In genomic region chr1:193831465-193831864, GRCh38 we compare ENCODE assay signal across 26 cellular contexts.
DNase-seq lines count a peak whose midpoint lies in the region; ATAC-seq, FAIRE-seq and TF ChIP-seq lines count a peak whose summit lies in the region.
"Had no signal": no experiment of that assay in that cellular context is flagged by ENCODE, and none has a peak within 500 bp of the region (broad histone marks: within the 10 kb centered on the region; RNA-seq: fewer than 3 reads in every experiment).

No MANE protein-coding gene starts in this region.

- H3K27me3 ChIP-seq in SK-N-SH (ENCODE audit: insufficient read depth) = no peaks in the 10 kb centered on the region
- no peaks in the 10 kb centered on the region for H3K27me3 ChIP-seq in H1 (replicated peaks in 1 of 4; ENCODE audit: control insufficient read depth in 3 of 4, extremely low read depth in 1 of 4, insufficient read depth in 3 of 4, low read length in 3 of 4)
- H3K27me3 ChIP-seq: BLaER1 treated with 17β-estradiol and CSF1 and Interleukin-3, amounts not matched to agents 10 nM and 100 nM had no signal

- no peaks in the 10 kb centered on the region for H3K79me1 ChIP-seq in H1 (ENCODE audit: low read depth, low read length)

- H3K4ac ChIP-seq in H1 (replicated peaks; ENCODE audit: insufficient read length, low read depth, low read length) = no peak overlapping the region

- H3K79me2 ChIP-seq in SK-N-SH (ENCODE audit: insufficient read depth) = no peaks in the 10 kb centered on the region
- H3K79me2 ChIP-seq in H1 (ENCODE audit: control insufficient read depth in 1 of 2, insufficient read depth in 2 of 2, low read length in 2 of 2) = no peaks in the 10 kb centered on the region

- no peak for FAIRE-seq in H1 (lab: Jason Lieb, UNC)
- FAIRE-seq: A549, GM12878, GM12892, GM18507 had no signal

- no peak overlapping the region for H3K4me2 ChIP-seq in SK-N-SH
- H3K4me2 ChIP-seq in H1 (ENCODE audit: insufficient read depth in 1 of 2, low read depth in 2 of 2, low read length in 2 of 2) = no peak overlapping the region
- H3K4me2 ChIP-seq: A549; BLaER1 treated with 17β-estradiol and CSF1 and Interleukin-3, amounts not matched to agents 10 nM and 100 nM had no signal

- no peak for TF ChIP-seq POLR2A in H1 (IDR thresholded peaks at IDR 0.05; ENCODE audit: control extremely low read depth in 1 of 2, low read depth in 2 of 2, low read length in 2 of 2)

- H2BK12ac ChIP-seq in H1 (ENCODE audit: low read depth, low read length) = no peak overlapping the region

- TF ChIP-seq CTCF in SK-N-SH (IDR thresholded peaks at IDR 0.05) = no peak
- TF ChIP-seq CTCF in H1 (IDR thresholded peaks at IDR 0.05; ENCODE audit: control extremely low read depth in 1 of 3, insufficient read depth in 1 of 3, low read depth in 1 of 3, low read length in 3 of 3) = no peak

- peaks cover 14% of the 10 kb centered on the region; the same call in 1 of the 2 replicates for H3K9me3 ChIP-seq in SK-N-SH
- H3K9me3 ChIP-seq in T-helper 17 cell (ENCODE audit: control insufficient read depth, low read length, poor library complexity, severe bottlenecking) = no peaks in the 10 kb centered on the region
- peaks cover 0 to 3% of the 10 kb centered on the region in 2 experiments; a peak in 1 of 4 replicates for H3K9me3 ChIP-seq in H1 (ENCODE audit: insufficient read depth in 2 of 2, low read depth in 1 of 2, low read length in 1 of 2)
- H3K9me3 ChIP-seq: Caco-2 had no signal

- TF ChIP-seq RAD21 in SK-N-SH (IDR thresholded peaks at IDR 0.05; ENCODE audit: low read length) = no peak
- no peak for TF ChIP-seq RAD21 in H1 (IDR thresholded peaks at IDR 0.05 in 1 of 2, conservative IDR thresholded peaks at IDR 0.05 in 1 of 2; ENCODE audit: low read depth in 2 of 2, low read length in 2 of 2)

- no peaks in the 10 kb centered on the region for H3F3A ChIP-seq in SK-N-SH (replicated peaks; ENCODE audit: insufficient read depth)

- H3K9ac ChIP-seq in SK-N-SH (no peak overlapping the region), H1 (replicated peaks in 1 of 4; ENCODE audit: extremely low read depth in 1 of 4, low read depth in 3 of 4, low read length in 3 of 4) (no peak overlapping the region)
- H3K9ac ChIP-seq: BLaER1 treated with 17β-estradiol and CSF1 and Interleukin-3, amounts not matched to agents 10 nM and 100 nM had no signal

- H2BK5ac ChIP-seq in H1 (ENCODE audit: low read depth, low read length) = no peak overlapping the region

- no peak overlapping the region for H3K4me3 Mint-ChIP-seq in T-helper 17 cell
- H3K4me3 Mint-ChIP-seq: B cell; CD4-positive, alpha-beta T cell; CD8-positive, alpha-beta T cell had no signal

- no peaks in the 10 kb centered on the region for H3K36me3 Mint-ChIP-seq in T-helper 17 cell (ENCODE audit: low read depth)
- H3K36me3 Mint-ChIP-seq: CD8-positive, alpha-beta T cell had no signal

- ATAC-seq in SK-N-SH treated with all-trans-retinoic acid at 6 μM for 48 hours = no peak
- ATAC-seq in T-helper 17 cell = no peak
- ATAC-seq in HG02642 (IDR thresholded peaks at IDR 0.05; ENCODE audit: poor library complexity, unreplicated experiment) = no peak
- ATAC-seq in GM19395 (IDR thresholded peaks at IDR 0.05; ENCODE audit: unreplicated experiment) = no peak
- ATAC-seq: A549; CD8-positive, alpha-beta T cell; GM12878 had no signal

- H3K4me1 Mint-ChIP-seq in T-helper 17 cell = no peaks in the 10 kb centered on the region
- H3K4me1 Mint-ChIP-seq: B cell had no signal

- H3K18ac ChIP-seq in H1 (ENCODE audit: extremely low read depth, low read length) = no peak overlapping the region

- no peaks in the 10 kb centered on the region for H3K9me2 ChIP-seq in SK-N-SH

- POLR2A ChIA-PET in SK-N-SH (lab: Yijun Ruan, JAX) = no interaction called here
- POLR2A ChIA-PET in H1 (lab: Charles Lee; ENCODE audit: partially characterized antibody) = no interaction called here

- WGBS in SK-N-SH (ENCODE audit: low lambda C conversion rate) = 7% methylated on average over 1 of the region's 1 CpG
- WGBS in H1 (ENCODE audit: extremely low coverage in 1 of 2, insufficient coverage in 1 of 2, insufficient read length in 1 of 2, insufficient replicate concordance in 2 of 2, low coverage in 1 of 2, low lambda C conversion rate in 2 of 2, missing lambda C conversion rate in 1 of 2), 2 experiments = 90% methylated on average over 1 of the region's 1 CpG; no CpG with 5 or more reads in 1 of the 2 experiments

- H3K23me2 ChIP-seq in H1 (ENCODE audit: low read depth, low read length) = no peaks in the 10 kb centered on the region

- H3K4me3 ChIP-seq in SK-N-SH (ENCODE audit: low read depth in 2 of 2, low read length in 1 of 2) (no peak overlapping the region), H1 (ENCODE audit: extremely low read depth in 1 of 4, insufficient read depth in 2 of 4, low read depth in 3 of 4, low read length in 4 of 4) (no peak overlapping the region)
- H3K4me3 ChIP-seq: A549; BLaER1 treated with 17β-estradiol and CSF1 and Interleukin-3, amounts not matched to agents 10 nM and 100 nM; GM12878 had no signal

- no peak overlapping the region for H2AK5ac ChIP-seq in H1 (ENCODE audit: low read depth, low read length)

- H4K8ac ChIP-seq in H1 (ENCODE audit: extremely low read depth, insufficient read depth, low read length) = no peak overlapping the region

- H2BK20ac ChIP-seq in H1 (ENCODE audit: low read length) = no peak overlapping the region

- H3K23ac ChIP-seq in H1 (ENCODE audit: insufficient read length) = no peak overlapping the region

- DNase-seq in SK-N-SH (no peak), T-helper 17 cell (no peak), H1 (ENCODE audit: low read depth in 1 of 2, low spot score in 2 of 2) (no peak)
- DNase-seq: AML-193; Caco-2; Calu3; CD4-positive, alpha-beta T cell; CD8-positive, alpha-beta T cell; DMS 273 treated with DMSO at 0.1 percent for 48 hours; DMS153; DMS53; DMS79; DND-41; EL; GDM1 had no signal

- no peak overlapping the region for H2BK15ac ChIP-seq in H1 (ENCODE audit: low read length)

- H3K4me1 ChIP-seq in SK-N-SH (ENCODE audit: control insufficient read depth in 1 of 2, insufficient read depth in 2 of 2, low read depth in 1 of 2, low read length in 1 of 2) (no peaks in the 10 kb centered on the region), H1 (replicated peaks in 1 of 4; ENCODE audit: control insufficient read depth in 3 of 4, insufficient read depth in 4 of 4, low read length in 3 of 4) (no peaks in the 10 kb centered on the region)
- H3K4me1 ChIP-seq: A549; BLaER1 treated with 17β-estradiol and CSF1 and Interleukin-3, amounts not matched to agents 10 nM and 100 nM; Caco-2 had no signal

- H4K20me1 ChIP-seq in SK-N-SH (ENCODE audit: insufficient read depth) = no peaks in the 10 kb centered on the region
- H4K20me1 ChIP-seq in H1 (replicated peaks in 1 of 2; ENCODE audit: control insufficient read depth in 1 of 2, insufficient read depth in 2 of 2, low read length in 2 of 2) = no peaks in the 10 kb centered on the region
- H4K20me1 ChIP-seq: BLaER1 treated with 17β-estradiol and CSF1 and Interleukin-3, amounts not matched to agents 10 nM and 100 nM had no signal

- no peak overlapping the region for H3K56ac ChIP-seq in H1 (replicated peaks; ENCODE audit: insufficient read length, low read depth, low read length)

- peak overlapping the region; percentile 5 for H3K27ac Mint-ChIP-seq in T-helper 17 cell
- H3K27ac Mint-ChIP-seq: B cell; CD4-positive, alpha-beta T cell; CD8-positive, alpha-beta T cell had no signal

- H3K27me3 Mint-ChIP-seq in T-helper 17 cell = no peaks in the 10 kb centered on the region
- H3K27me3 Mint-ChIP-seq: B cell; CD4-positive, alpha-beta T cell had no signal

- H3K27ac ChIP-seq in SK-N-SH (ENCODE audit: low read depth in 2 of 2, low read length in 1 of 2) = no peak overlapping the region
- no peak overlapping the region for H3K27ac ChIP-seq in H1 (ENCODE audit: low read depth, low read length)
- H3K27ac ChIP-seq: 22Rv1; A549; BLaER1 treated with 17β-estradiol and CSF1 and Interleukin-3, amounts not matched to agents 10 nM and 100 nM; C4-2B had no signal

- no peak overlapping the region for H4K91ac ChIP-seq in H1 (replicated peaks; ENCODE audit: insufficient read length, low read length)

- TF ChIP-seq EP300 in SK-N-SH (IDR thresholded peaks at IDR 0.05; ENCODE audit: borderline replicate concordance in 1 of 2, low read depth in 1 of 2, low read length in 1 of 2) = no peak
- TF ChIP-seq EP300 in H1 (IDR thresholded peaks at IDR 0.05; ENCODE audit: borderline replicate concordance in 1 of 2, low read depth in 2 of 2, low read length in 2 of 2) = no peak

- H3K36me3 ChIP-seq in SK-N-SH (replicated peaks in 1 of 2; ENCODE audit: control insufficient read depth in 1 of 2, insufficient read depth in 2 of 2, low read length in 1 of 2) (no peaks in the 10 kb centered on the region), H1 (ENCODE audit: control insufficient read depth in 2 of 4, insufficient read depth in 4 of 4, low read length in 3 of 4) (no peaks in the 10 kb centered on the region)
- H3K36me3 ChIP-seq: BLaER1 treated with 17β-estradiol and CSF1 and Interleukin-3, amounts not matched to agents 10 nM and 100 nM had no signal

- H4K5ac ChIP-seq in H1 (ENCODE audit: insufficient read length, low read depth, low read length) = no peak overlapping the region

- H2BK120ac ChIP-seq in H1 (replicated peaks; ENCODE audit: low read depth, low read length) = no peak overlapping the region

- H2AFZ ChIP-seq in SK-N-SH (ENCODE audit: low read depth) (no peak overlapping the region), H1 (ENCODE audit: low read length) (no peak overlapping the region)

- H3K14ac ChIP-seq in H1 (ENCODE audit: insufficient read length) = no peak overlapping the region

- CTCF ChIA-PET in SK-N-SH (lab: Yijun Ruan, JAX) (no interaction called here), H1 (lab: Charles Lee; ENCODE audit: partially characterized antibody) (interaction anchor here (0.6 to 1.7 kb wide), 2 partner anchors 8 to 111 kb away, joined by 3 to 6 read pairs; no protein-coding TSS in a partner anchor)

TF ChIP-seq in SK-N-SH treated with all-trans-retinoic acid at 6 μM for 48 hours, 23 proteins besides CTCF, POLR2A, EP300 and RAD21:
- TF ChIP-seq GLIS3 (CRISPR knock-in tag; IDR thresholded peaks at IDR 0.05) = no peak
- TF ChIP-seq ZNF8 (CRISPR knock-in tag; IDR thresholded peaks at IDR 0.05) = peak; percentile 88
TF ChIP-seq in SK-N-SH treated with all-trans-retinoic acid at 6 μM for 48 hours: peak in this region for 1.

TF ChIP-seq in SK-N-SH, 30 proteins besides CTCF, POLR2A, EP300 and RAD21 (continues in another document):
- TF ChIP-seq GATA2 (CRISPR knock-in tag; IDR thresholded peaks at IDR 0.05) (no peak), GABPA (IDR thresholded peaks at IDR 0.05; ENCODE audit: low read depth) (no peak), RXRA (IDR thresholded peaks at IDR 0.05; ENCODE audit: borderline replicate concordance, low read depth) (no peak), NRF1 (IDR thresholded peaks at IDR 0.05; ENCODE audit: low read depth, low read length) (no peak), FOXM1 (IDR thresholded peaks at IDR 0.05; ENCODE audit: low read depth) (no peak)

TF ChIP-seq in H1, 55 proteins besides CTCF, POLR2A, EP300 and RAD21 (continues in another document):
- TF ChIP-seq BRCA1 (IDR thresholded peaks at IDR 0.05; ENCODE audit: low read depth, low read length) (no peak), TAF7 (optimal IDR thresholded peaks at IDR 0.05; ENCODE audit: borderline replicate concordance, low read depth, low read length) (no peak), CREB1 (IDR thresholded peaks at IDR 0.05) (no peak), KDM1A (IDR thresholded peaks at IDR 0.05; ENCODE audit: borderline replicate concordance, low read length) (peak; percentile 37; the same call in 1 of the 2 replicates), SP1 (IDR thresholded peaks at IDR 0.05; ENCODE audit: low read depth, low read length) (no peak)
